Comparison of ENCODE assay signal across 1 cellular context in genomic region chr19:2255982-2256685, GRCh38.
TF ChIP-seq lines count a peak whose summit lies in the region.

Gene JSRP1 (minus strand): TSS chr19:2256417. CDS start chr19:2255314, 1,103 bp downstream.

TF ChIP-seq in IMR-90, 13 proteins besides CTCF, POLR2A, EP300 and RAD21 (continued from another document):
- no peak for TF ChIP-seq MAFK (IDR thresholded peaks at IDR 0.05; ENCODE audit: low read depth, low read length)
- no peak for TF ChIP-seq BHLHE40 (IDR thresholded peaks at IDR 0.05; ENCODE audit: low read depth, low read length)
- TF ChIP-seq ELK1 (IDR thresholded peaks at IDR 0.05; ENCODE audit: borderline replicate concordance, low read depth, low read length) = no peak
- TF ChIP-seq FOS (IDR thresholded peaks at IDR 0.05; ENCODE audit: low read depth, low read length) = no peak
TF ChIP-seq in IMR-90: peak in this region for 0.
